8 cellular contexts compared by ENCODE assay signal in the genomic region with DNA sequence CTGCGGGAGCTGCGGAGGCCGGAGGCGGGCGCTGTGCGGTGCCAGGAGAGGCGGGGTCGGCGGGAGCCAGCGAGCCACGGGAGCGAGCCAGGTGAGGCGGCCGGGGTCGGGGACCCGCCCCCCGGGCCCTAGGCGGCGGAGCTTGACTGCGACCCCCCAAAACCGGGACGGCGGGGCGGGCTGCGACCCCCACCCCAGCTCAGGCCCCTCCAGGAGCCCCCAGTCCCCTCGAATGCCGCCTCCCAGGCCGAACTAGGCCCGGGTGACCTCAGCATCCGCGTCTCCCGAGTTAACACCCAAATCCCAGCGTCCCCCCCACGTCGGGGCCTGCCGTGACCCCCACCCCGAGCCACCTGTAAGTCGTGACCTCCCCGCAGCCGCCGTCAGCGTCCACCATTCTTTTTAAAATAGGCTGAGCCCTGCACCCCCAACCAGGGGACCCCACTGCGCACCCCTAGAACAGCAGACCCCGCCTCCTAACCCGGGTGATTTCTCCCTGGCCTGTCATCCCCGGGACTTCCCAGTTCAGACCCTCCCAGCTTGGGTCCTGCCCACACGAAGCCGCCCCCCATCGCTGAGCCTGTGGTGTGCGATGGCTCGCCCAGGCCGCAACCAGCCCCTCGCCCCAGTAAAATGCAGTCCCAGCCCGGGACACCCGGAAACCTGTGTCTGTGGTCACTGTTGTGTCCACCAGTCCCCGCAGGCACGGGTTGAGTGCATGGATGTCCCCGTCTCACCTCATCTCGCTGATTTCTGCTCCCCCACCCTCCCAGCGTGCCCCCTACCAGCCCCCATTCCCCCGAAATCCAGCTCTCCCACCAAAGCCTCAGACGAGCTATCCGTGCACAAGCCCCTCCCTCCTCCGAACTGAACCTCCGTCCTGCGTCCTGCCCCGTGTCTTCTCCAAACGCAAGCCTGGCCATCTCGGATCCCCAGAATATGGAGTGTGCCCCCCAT. TPM values are rescaled to one million over a fixed set of nuclear protein-coding genes. Genes with fewer than 3 reads are reported as not detected.
DNase-seq lines count a peak whose midpoint lies in the region; ATAC-seq and TF ChIP-seq lines count a peak whose summit lies in the region.

No MANE protein-coding gene starts in this region.

- peak; percentile 9 for ATAC-seq in HG03432 (IDR thresholded peaks at IDR 0.05; ENCODE audit: unreplicated experiment)

- TF ChIP-seq CTCF in esophagus squamous epithelium (IDR thresholded peaks at IDR 0.05) = no peak
- TF ChIP-seq CTCF in nephron progenitor cell (IDR thresholded peaks at IDR 0.05) = no peak

- DNase-seq in DMS79 treated with DMSO at 0.1 percent for 48 hours (lab: John Stamatoyannopoulos, UW) (peak; percentile 20), DMS79 (lab: John Stamatoyannopoulos, UW) (no peak), esophagus squamous epithelium (lab: John Stamatoyannopoulos, UW) (peak; percentile 24), nephron progenitor cell (peak; percentile 46), NCI-H1092 (lab: John Stamatoyannopoulos, UW) (no peak), COR-L47 (lab: John Stamatoyannopoulos, UW) (no peak)
- DNase-seq in activated CD4-positive, alpha-beta memory T cell treated with anti-CD3 and anti-CD28 coated beads, Interleukin-2, amount 10 ng/mL, durations not matched to agents 7 days and 5 days = peak; percentile 38

- intact Hi-C loops in esophagus squamous epithelium (cut with DNase I) = loop anchor here (5.0 kb wide), 1 partner anchor 61 kb away; no protein-coding TSS in a partner anchor

- H3K27ac Mint-ChIP-seq in activated CD4-positive, alpha-beta memory T cell treated with anti-CD3 and anti-CD28 coated beads, Interleukin-2, amount 10 ng/mL, durations not matched to agents 7 days and 5 days = peak overlapping the region; percentile 84
- H3K27ac Mint-ChIP-seq in nephron progenitor cell = peak overlapping the region; percentile 62

- no peaks in the 10 kb centered on the region for H3K27me3 Mint-ChIP-seq in activated CD4-positive, alpha-beta memory T cell treated with anti-CD3 and anti-CD28 coated beads, Interleukin-2, amount 10 ng/mL, durations not matched to agents 7 days and 5 days
- peaks cover 3% of the 10 kb centered on the region for H3K27me3 Mint-ChIP-seq in nephron progenitor cell (ENCODE audit: low read depth, poor library complexity)

- POLR2A ChIA-PET in activated CD4-positive, alpha-beta memory T cell treated with anti-CD3 and anti-CD28 coated beads, Interleukin-2, amount 10 ng/mL, durations not matched to agents 7 days and 5 days (lab: Charles Lee) = interaction anchor here (0.6 to 1.9 kb wide), 6 partner anchors 10 to 330 kb away, joined by 3 to 8 read pairs (median 4); partner anchors contain the start of gene MFSD12

- peaks cover 41% of the 10 kb centered on the region for H3K4me1 Mint-ChIP-seq in activated CD4-positive, alpha-beta memory T cell treated with anti-CD3 and anti-CD28 coated beads, Interleukin-2, amount 10 ng/mL, durations not matched to agents 7 days and 5 days
- peaks cover 53% of the 10 kb centered on the region for H3K4me1 Mint-ChIP-seq in nephron progenitor cell

- 0 to 2% methylated on average over 22 to 39 of the region's 69 CpGs for WGBS in esophagus squamous epithelium, 2 donors

- H3K4me3 ChIP-seq in esophagus squamous epithelium = peak overlapping the region; percentile 80 to 100 (median 96)

- no peak for TF ChIP-seq POLR2A in esophagus squamous epithelium (IDR thresholded peaks at IDR 0.05)

- peaks cover 0 to 32% (median 0%) of the 10 kb centered on the region in 3 donors for H3K36me3 ChIP-seq in esophagus squamous epithelium

- peaks cover 11 to 62% (median 20%) of the 10 kb centered on the region in 3 donors for H3K4me1 ChIP-seq in esophagus squamous epithelium

- no peaks in the 10 kb centered on the region for H3K9me3 ChIP-seq in esophagus squamous epithelium

- H3K36me3 Mint-ChIP-seq in activated CD4-positive, alpha-beta memory T cell treated with anti-CD3 and anti-CD28 coated beads, Interleukin-2, amount 10 ng/mL, durations not matched to agents 7 days and 5 days (ENCODE audit: low read depth) = peaks cover 33% of the 10 kb centered on the region
- peaks cover 13% of the 10 kb centered on the region for H3K36me3 Mint-ChIP-seq in nephron progenitor cell (ENCODE audit: low read depth)

- peak overlapping the region; percentile 92 to 98 (median 96) for H3K27ac ChIP-seq in esophagus squamous epithelium

- CTCF ChIA-PET in activated CD4-positive, alpha-beta memory T cell treated with anti-CD3 and anti-CD28 coated beads, Interleukin-2, amount 10 ng/mL, durations not matched to agents 7 days and 5 days (lab: Charles Lee) = no interaction called here

- H3K9me3 Mint-ChIP-seq in activated CD4-positive, alpha-beta memory T cell treated with anti-CD3 and anti-CD28 coated beads, Interleukin-2, amount 10 ng/mL, durations not matched to agents 7 days and 5 days = no peaks in the 10 kb centered on the region
- H3K9me3 Mint-ChIP-seq in nephron progenitor cell = no peaks in the 10 kb centered on the region

- no peaks in the 10 kb centered on the region for H3K27me3 ChIP-seq in esophagus squamous epithelium

- peak overlapping the region; percentile 88 for H3K4me3 Mint-ChIP-seq in activated CD4-positive, alpha-beta memory T cell treated with anti-CD3 and anti-CD28 coated beads, Interleukin-2, amount 10 ng/mL, durations not matched to agents 7 days and 5 days
- peak overlapping the region; percentile 93 for H3K4me3 Mint-ChIP-seq in nephron progenitor cell

RNA-seq across cellular contexts. Expression of gene FZR1, which starts 0.6 kb away (rescaled TPM):
- total RNA-seq in activated CD4-positive, alpha-beta memory T cell treated with anti-CD3 and anti-CD28 coated beads, Interleukin-2, amount 10 ng/mL, durations not matched to agents 7 days and 5 days = 10 to 100 TPM; 72.2 to 75.6 TPM
- total RNA-seq in esophagus squamous epithelium = 10 to 100 TPM; 26.5 to 46.8 (median 27.2) TPM

RNA-seq across cellular contexts. Expression of gene DOHH, which starts 6.2 kb away (rescaled TPM):
- total RNA-seq in activated CD4-positive, alpha-beta memory T cell treated with anti-CD3 and anti-CD28 coated beads, Interleukin-2, amount 10 ng/mL, durations not matched to agents 7 days and 5 days = 10 to 100 TPM; 11.1 to 11.8 TPM
- total RNA-seq in esophagus squamous epithelium = 10 to 100 TPM; 21.0 to 29.5 (median 26.4) TPM

RNA-seq across cellular contexts. Expression of gene SMIM44, which starts 23.4 kb away (rescaled TPM):
- not detected for total RNA-seq in activated CD4-positive, alpha-beta memory T cell treated with anti-CD3 and anti-CD28 coated beads, Interleukin-2, amount 10 ng/mL, durations not matched to agents 7 days and 5 days
- not detected for total RNA-seq in esophagus squamous epithelium

RNA-seq across cellular contexts. Expression of gene SMIM24, which starts 26.3 kb away (rescaled TPM):
- not detected for total RNA-seq in activated CD4-positive, alpha-beta memory T cell treated with anti-CD3 and anti-CD28 coated beads, Interleukin-2, amount 10 ng/mL, durations not matched to agents 7 days and 5 days
- total RNA-seq in esophagus squamous epithelium = not detected

RNA-seq across cellular contexts. Expression of gene TEKTIP1, which starts 32.3 kb away (rescaled TPM):
- 1 to 10 TPM; 4.3 to 6.6 TPM for total RNA-seq in activated CD4-positive, alpha-beta memory T cell treated with anti-CD3 and anti-CD28 coated beads, Interleukin-2, amount 10 ng/mL, durations not matched to agents 7 days and 5 days
- under 1 TPM in 1 of 4 donors, not detected in 3; 0.95 TPM for total RNA-seq in esophagus squamous epithelium

Comparison
In these comparisons a context has a peak if more than half of its experiments do, and no peak if none do; other contexts are left out.
1. DNase-seq: peak in DMS79 treated with DMSO at 0.1 percent for 48 hours (single experiment), activated CD4-positive, alpha-beta memory T cell treated with anti-CD3 and anti-CD28 coated beads, Interleukin-2, amount 10 ng/mL, durations not matched to agents 7 days and 5 days (single experiment), esophagus squamous epithelium (single experiment) and nephron progenitor cell (single experiment); none in DMS79 (single experiment), NCI-H1092 (single experiment) and COR-L47 (single experiment).